15 cellular contexts compared by ENCODE assay signal in genomic region chr1:39333296-39333695, GRCh38.
DNase-seq lines count a peak whose midpoint lies in the region; ATAC-seq and TF ChIP-seq lines count a peak whose summit lies in the region.
"Had no signal": no experiment of that assay in that cellular context is flagged by ENCODE, and none has a peak within 500 bp of the region (broad histone marks: within the 10 kb centered on the region; RNA-seq: fewer than 3 reads in every experiment).

No MANE protein-coding gene starts in this region.

- peaks cover 17% of the 10 kb centered on the region for H3K36me3 Mint-ChIP-seq in activated naive CD4-positive, alpha-beta T cell treated with anti-CD3 and anti-CD28 coated beads, Interleukin-2, amount 50 U/mL, for 24 hours
- H3K36me3 Mint-ChIP-seq in activated T-helper 2 cell treated with anti-CD3 and anti-CD28 coated beads, Interferon-gamma antibody, Interleukin-2, Interleukin-4, amounts not matched to agents 10 μg/mL and 5 μg/mL and 100 μg/mL, durations not matched to agents 14 hours and 24 hours and 36 hours (ENCODE audit: low read depth), result peaks cover 85% of the 10 kb centered on the region
- peaks cover 82% of the 10 kb centered on the region for H3K36me3 Mint-ChIP-seq in stimulated activated effector memory CD8-positive, alpha-beta T cell treated with anti-CD3 and anti-CD28 coated beads, Interleukin-12 subunit alpha, Interleukin-12 subunit beta, amount 100 ng/mL, for 72 hours

- peaks cover 5% of the 10 kb centered on the region for H3K4me1 ChIP-seq in foreskin keratinocyte
- peaks cover 0 to 70% (median 5%) of the 10 kb centered on the region in 6 donors for H3K4me1 ChIP-seq in spleen
- H3K4me1 ChIP-seq: prostate gland had no signal

- no peak for TF ChIP-seq CTCF in foreskin keratinocyte (conservative IDR thresholded peaks at IDR 0.05)
- TF ChIP-seq CTCF in spleen (IDR thresholded peaks at IDR 0.05 in 8 of 11, conservative IDR thresholded peaks at IDR 0.05 in 3 of 11), result no peak

- H3K4me3 Mint-ChIP-seq in activated naive CD4-positive, alpha-beta T cell treated with anti-CD3 and anti-CD28 coated beads, Interleukin-2, amount 50 U/mL, for 24 hours, result no peak overlapping the region
- H3K4me3 Mint-ChIP-seq in activated T-helper 2 cell treated with anti-CD3 and anti-CD28 coated beads, Interferon-gamma antibody, Interleukin-2, Interleukin-4, amounts not matched to agents 10 μg/mL and 5 μg/mL and 100 μg/mL, durations not matched to agents 14 hours and 24 hours and 36 hours (ENCODE audit: low read depth), result no peak overlapping the region
- no peak overlapping the region for H3K4me3 Mint-ChIP-seq in stimulated activated effector memory CD8-positive, alpha-beta T cell treated with anti-CD3 and anti-CD28 coated beads, Interleukin-12 subunit alpha, Interleukin-12 subunit beta, amount 100 ng/mL, for 72 hours

- WGBS in spleen, 5 donors, result 63 to 92% (median 78%) methylated on average over 4 of the region's 4 CpGs

- peak overlapping the region; percentile 79 for H3K27ac Mint-ChIP-seq in activated naive CD4-positive, alpha-beta T cell treated with anti-CD3 and anti-CD28 coated beads, Interleukin-2, amount 50 U/mL, for 24 hours
- H3K27ac Mint-ChIP-seq in activated T-helper 2 cell treated with anti-CD3 and anti-CD28 coated beads, Interferon-gamma antibody, Interleukin-2, Interleukin-4, amounts not matched to agents 10 μg/mL and 5 μg/mL and 100 μg/mL, durations not matched to agents 14 hours and 24 hours and 36 hours, result peak overlapping the region; percentile 33
- peak overlapping the region; percentile 86 for H3K27ac Mint-ChIP-seq in stimulated activated effector memory CD8-positive, alpha-beta T cell treated with anti-CD3 and anti-CD28 coated beads, Interleukin-12 subunit alpha, Interleukin-12 subunit beta, amount 100 ng/mL, for 72 hours

- no peak overlapping the region for H3K4me3 ChIP-seq in spleen
- H3K4me3 ChIP-seq: left lung, prostate gland had no signal

- no peaks in the 10 kb centered on the region for H3K27me3 Mint-ChIP-seq in activated naive CD4-positive, alpha-beta T cell treated with anti-CD3 and anti-CD28 coated beads, Interleukin-2, amount 50 U/mL, for 24 hours
- H3K27me3 Mint-ChIP-seq in activated T-helper 2 cell treated with anti-CD3 and anti-CD28 coated beads, Interferon-gamma antibody, Interleukin-2, Interleukin-4, amounts not matched to agents 10 μg/mL and 5 μg/mL and 100 μg/mL, durations not matched to agents 14 hours and 24 hours and 36 hours (ENCODE audit: low read depth), result no peaks in the 10 kb centered on the region

- intact Hi-C loops in activated T-helper 2 cell treated with anti-CD3 and anti-CD28 coated beads, Interferon-gamma antibody, Interleukin-2, Interleukin-4, amounts not matched to agents 10 μg/mL and 5 μg/mL and 100 μg/mL, durations not matched to agents 14 hours and 24 hours and 36 hours (cut with micrococcal nuclease), result no loop called here
- intact Hi-C loops in spleen (cut with DNase I; ENCODE audit: low total_unique reads), result no loop called here

- H3K36me3 ChIP-seq in spleen, result peaks cover 0 to 100% (median 72%) of the 10 kb centered on the region in 6 donors

- ATAC-seq in foreskin keratinocyte (no peak), HG02623 (IDR thresholded peaks at IDR 0.05; ENCODE audit: unreplicated experiment) (no peak), GM21737 (IDR thresholded peaks at IDR 0.05; ENCODE audit: unreplicated experiment) (no peak)
- no peak for ATAC-seq in stimulated activated effector memory CD8-positive, alpha-beta T cell treated with anti-CD3 and anti-CD28 coated beads, Interleukin-12 subunit alpha, Interleukin-12 subunit beta, amount 100 ng/mL, for 72 hours
- ATAC-seq: left lung, PC-3 had no signal

- no peak for TF ChIP-seq POLR2A in spleen (IDR thresholded peaks at IDR 0.05)

- H3K27me3 ChIP-seq in foreskin keratinocyte (no peaks in the 10 kb centered on the region), spleen (replicated peaks in 1 of 7) (no peaks in the 10 kb centered on the region)
- H3K27me3 ChIP-seq: left lung had no signal

- DNase-seq in activated naive CD4-positive, alpha-beta T cell (lab: John Stamatoyannopoulos, UW), result no peak
- no peak for DNase-seq in activated T-helper 2 cell treated with anti-CD3 and anti-CD28 coated beads, Interferon-gamma antibody, Interleukin-2, Interleukin-4, amounts not matched to agents 10 μg/mL and 5 μg/mL and 100 μg/mL, durations not matched to agents 14 hours and 24 hours and 36 hours (ENCODE audit: low spot score)
- DNase-seq in foreskin keratinocyte (peak; percentile 44 to 75), spleen (no peak)
- no peak for DNase-seq in stimulated activated effector memory CD8-positive, alpha-beta T cell treated with anti-CD3 and anti-CD28 coated beads, Interleukin-12 subunit alpha, Interleukin-12 subunit beta, amount 100 ng/mL, for 72 hours (ENCODE audit: low spot score in 2 of 2)
- DNase-seq: hippocampal formation, left lung, MV-4-11, NCI-H2107, NCI-H526 treated with DMSO at 0.1 percent for 48 hours, PC-3 had no signal

- H3K9me3 Mint-ChIP-seq in activated naive CD4-positive, alpha-beta T cell treated with anti-CD3 and anti-CD28 coated beads, Interleukin-2, amount 50 U/mL, for 24 hours, result no peaks in the 10 kb centered on the region
- no peaks in the 10 kb centered on the region for H3K9me3 Mint-ChIP-seq in activated T-helper 2 cell treated with anti-CD3 and anti-CD28 coated beads, Interferon-gamma antibody, Interleukin-2, Interleukin-4, amounts not matched to agents 10 μg/mL and 5 μg/mL and 100 μg/mL, durations not matched to agents 14 hours and 24 hours and 36 hours
- no peaks in the 10 kb centered on the region for H3K9me3 Mint-ChIP-seq in stimulated activated effector memory CD8-positive, alpha-beta T cell treated with anti-CD3 and anti-CD28 coated beads, Interleukin-12 subunit alpha, Interleukin-12 subunit beta, amount 100 ng/mL, for 72 hours

- H3K4me1 Mint-ChIP-seq in activated naive CD4-positive, alpha-beta T cell treated with anti-CD3 and anti-CD28 coated beads, Interleukin-2, amount 50 U/mL, for 24 hours, result peaks cover 4% of the 10 kb centered on the region
- peaks cover 11% of the 10 kb centered on the region for H3K4me1 Mint-ChIP-seq in activated T-helper 2 cell treated with anti-CD3 and anti-CD28 coated beads, Interferon-gamma antibody, Interleukin-2, Interleukin-4, amounts not matched to agents 10 μg/mL and 5 μg/mL and 100 μg/mL, durations not matched to agents 14 hours and 24 hours and 36 hours (ENCODE audit: low read depth)
- H3K4me1 Mint-ChIP-seq in stimulated activated effector memory CD8-positive, alpha-beta T cell treated with anti-CD3 and anti-CD28 coated beads, Interleukin-12 subunit alpha, Interleukin-12 subunit beta, amount 100 ng/mL, for 72 hours, result peaks cover 37% of the 10 kb centered on the region

- no peaks in the 10 kb centered on the region for H3K9me3 ChIP-seq in spleen
- H3K9me3 ChIP-seq: left lung, prostate gland had no signal

- H3K27ac ChIP-seq in foreskin keratinocyte, result no peak overlapping the region
- peak overlapping the region in 3 of 8 donors; percentile 13 to 24 (median 18) for H3K27ac ChIP-seq in spleen
- H3K27ac ChIP-seq: prostate gland had no signal

Comparison
In these comparisons a context has a peak if more than half of its experiments do, and no peak if none do; other contexts are left out.
1. H3K27ac Mint-ChIP-seq: peak in every context shown above with its lines; median percentile 86 in stimulated activated effector memory CD8-positive, alpha-beta T cell treated with anti-CD3 and anti-CD28 coated beads, Interleukin-12 subunit alpha, Interleukin-12 subunit beta, amount 100 ng/mL, for 72 hours; 79 in activated naive CD4-positive, alpha-beta T cell treated with anti-CD3 and anti-CD28 coated beads, Interleukin-2, amount 50 U/mL, for 24 hours; 33 in activated T-helper 2 cell treated with anti-CD3 and anti-CD28 coated beads, Interferon-gamma antibody, Interleukin-2, Interleukin-4, amounts not matched to agents 10 μg/mL and 5 μg/mL and 100 μg/mL, durations not matched to agents 14 hours and 24 hours and 36 hours.
2. DNase-seq: peak in foreskin keratinocyte (2 of 2); none in activated naive CD4-positive, alpha-beta T cell (0 of 4), activated T-helper 2 cell treated with anti-CD3 and anti-CD28 coated beads, Interferon-gamma antibody, Interleukin-2, Interleukin-4, amounts not matched to agents 10 μg/mL and 5 μg/mL and 100 μg/mL, durations not matched to agents 14 hours and 24 hours and 36 hours (single experiment), stimulated activated effector memory CD8-positive, alpha-beta T cell treated with anti-CD3 and anti-CD28 coated beads, Interleukin-12 subunit alpha, Interleukin-12 subunit beta, amount 100 ng/mL, for 72 hours (0 of 2) and spleen (single experiment).